ENCODE assay signal across 1 cellular context in genomic region chr6:109452181-109452580, GRCh38.
TF ChIP-seq lines count a peak whose summit lies in the region.

No MANE protein-coding gene starts in this region.

TF ChIP-seq in WTC11, 78 proteins besides CTCF, POLR2A, EP300 and RAD21 (continued from another document):
- TF ChIP-seq ARID4B (CRISPR knock-in tag; IDR thresholded peaks at IDR 0.05; ENCODE audit: borderline replicate concordance) (no peak), MXD4 (CRISPR knock-in tag; IDR thresholded peaks at IDR 0.05; ENCODE audit: borderline replicate concordance) (no peak), CDX4 (CRISPR knock-in tag; IDR thresholded peaks at IDR 0.05; ENCODE audit: borderline replicate concordance) (no peak), PRDM15 (CRISPR knock-in tag; IDR thresholded peaks at IDR 0.05) (no peak)
